Comparison of ENCODE assay signal across 25 cellular contexts in genomic region chr1:85660541-85660940, GRCh38. TPM values are rescaled to one million over a fixed set of nuclear protein-coding genes. Genes with fewer than 3 reads are reported as not detected.
DNase-seq lines count a peak whose midpoint lies in the region; ATAC-seq lines count a peak whose summit lies in the region.
"Had no signal": no experiment of that assay in that cellular context is flagged by ENCODE, and none has a peak within 500 bp of the region (broad histone marks: within the 10 kb centered on the region; RNA-seq: fewer than 3 reads in every experiment).

No MANE protein-coding gene starts in this region.

- no peaks in the 10 kb centered on the region for H3K27me3 ChIP-seq in adipocyte (replicated peaks; ENCODE audit: control insufficient read depth, insufficient read depth, low read length)
- H3K27me3 ChIP-seq: BE2C, SJCRH30 had no signal

- peak overlapping the region; percentile 13 for H3K9ac ChIP-seq in adipocyte (ENCODE audit: low read length)

- H3K36me3 ChIP-seq in adipocyte (ENCODE audit: control insufficient read depth, insufficient read depth, low read length, severe bottlenecking), result peaks cover 15% of the 10 kb centered on the region
- H3K36me3 ChIP-seq: BE2C, HAP-1 had no signal

- DNase-seq in adipocyte (ENCODE audit: low read depth), result no peak
- no peak for DNase-seq in GDM1 (lab: John Stamatoyannopoulos, UW)
- no peak for DNase-seq in activated naive CD4-positive, alpha-beta T cell treated with anti-CD3 and anti-CD28 coated beads for 36 hours
- no peak for DNase-seq in AG08395 (ENCODE audit: low spot score)
- DNase-seq in activated CD8-positive, alpha-beta memory T cell treated with anti-CD3 and anti-CD28 coated beads, Interleukin-2, amount 10 ng/mL, durations not matched to agents 7 days and 5 days, result no peak
- DNase-seq: BE2C; Calu3; CD8-positive, alpha-beta memory T cell; DMS153; HFFc6; IMR-90; KG1; MM.1S; NCI-H2029; NCI-H446; NCI-H524 treated with DMSO at 0.1 percent for 48 hours; NCI-H774; SJCRH30; T-helper 2 cell had no signal

- H3K36me3 Mint-ChIP-seq in activated naive CD4-positive, alpha-beta T cell treated with anti-CD3 and anti-CD28 coated beads for 36 hours (ENCODE audit: low read depth), result peaks cover 31% of the 10 kb centered on the region
- H3K36me3 Mint-ChIP-seq in activated CD8-positive, alpha-beta memory T cell treated with anti-CD3 and anti-CD28 coated beads, Interleukin-2, amount 10 ng/mL, durations not matched to agents 7 days and 5 days, result peaks cover 21% of the 10 kb centered on the region

- H3K4me3 Mint-ChIP-seq in activated naive CD4-positive, alpha-beta T cell treated with anti-CD3 and anti-CD28 coated beads for 36 hours, result no peak overlapping the region
- no peak overlapping the region for H3K4me3 Mint-ChIP-seq in activated CD8-positive, alpha-beta memory T cell treated with anti-CD3 and anti-CD28 coated beads, Interleukin-2, amount 10 ng/mL, durations not matched to agents 7 days and 5 days
- H3K4me3 Mint-ChIP-seq: CD14-positive monocyte; CD8-positive, alpha-beta memory T cell; GM23338; HFFc6 had no signal

- no peaks in the 10 kb centered on the region for H3K4me1 Mint-ChIP-seq in activated naive CD4-positive, alpha-beta T cell treated with anti-CD3 and anti-CD28 coated beads for 36 hours (ENCODE audit: low read depth)
- H3K4me1 Mint-ChIP-seq in activated CD8-positive, alpha-beta memory T cell treated with anti-CD3 and anti-CD28 coated beads, Interleukin-2, amount 10 ng/mL, durations not matched to agents 7 days and 5 days, result peaks cover 3% of the 10 kb centered on the region
- H3K4me1 Mint-ChIP-seq: CD14-positive monocyte, GM23338 had no signal

- no peaks in the 10 kb centered on the region for H3K27me3 Mint-ChIP-seq in activated naive CD4-positive, alpha-beta T cell treated with anti-CD3 and anti-CD28 coated beads for 36 hours (ENCODE audit: low read depth)
- H3K27me3 Mint-ChIP-seq in activated CD8-positive, alpha-beta memory T cell treated with anti-CD3 and anti-CD28 coated beads, Interleukin-2, amount 10 ng/mL, durations not matched to agents 7 days and 5 days, result no peaks in the 10 kb centered on the region
- H3K27me3 Mint-ChIP-seq: CD8-positive, alpha-beta memory T cell had no signal

- no peaks in the 10 kb centered on the region for H3K9me3 ChIP-seq in adipocyte (ENCODE audit: control insufficient read depth, low read length)
- H3K9me3 ChIP-seq: BE2C, HAP-1, SJCRH30 had no signal

- CTCF ChIA-PET in activated naive CD4-positive, alpha-beta T cell treated with anti-CD3 and anti-CD28 coated beads for 36 hours (lab: Charles Lee), result no interaction called here
- CTCF ChIA-PET in activated CD8-positive, alpha-beta memory T cell treated with anti-CD3 and anti-CD28 coated beads, Interleukin-2, amount 10 ng/mL, durations not matched to agents 7 days and 5 days (lab: Charles Lee), result interaction anchor here (1.3 kb wide), 1 partner anchor 48 kb away, joined by 4 read pairs; the partner anchor contains the start of gene ZNHIT6

- intact Hi-C loops in activated naive CD4-positive, alpha-beta T cell treated with anti-CD3 and anti-CD28 coated beads for 36 hours (cut with micrococcal nuclease), result no loop called here

- H3K4me3 ChIP-seq in adipocyte (ENCODE audit: low read length), result no peak overlapping the region
- H3K4me3 ChIP-seq: GM23338, HAP-1, SJCRH30 had no signal

- H3K9me3 Mint-ChIP-seq in activated naive CD4-positive, alpha-beta T cell treated with anti-CD3 and anti-CD28 coated beads for 36 hours, result no peaks in the 10 kb centered on the region
- no peaks in the 10 kb centered on the region for H3K9me3 Mint-ChIP-seq in activated CD8-positive, alpha-beta memory T cell treated with anti-CD3 and anti-CD28 coated beads, Interleukin-2, amount 10 ng/mL, durations not matched to agents 7 days and 5 days (ENCODE audit: low read depth)
- H3K9me3 Mint-ChIP-seq: CD14-positive monocyte; CD8-positive, alpha-beta memory T cell; GM23338; HFFc6 had no signal

- H3K4me1 ChIP-seq in adipocyte (ENCODE audit: control insufficient read depth, insufficient read depth, low read length), result peaks cover 29% of the 10 kb centered on the region
- H3K4me1 ChIP-seq: BE2C, HAP-1 had no signal

- ATAC-seq in GM21390 (IDR thresholded peaks at IDR 0.05; ENCODE audit: unreplicated experiment) (peak; percentile 47), HG03354 (IDR thresholded peaks at IDR 0.05; ENCODE audit: poor library complexity, severe bottlenecking, unreplicated experiment) (peak; percentile 48)
- no peak for ATAC-seq in activated CD8-positive, alpha-beta memory T cell treated with anti-CD3 and anti-CD28 coated beads, Interleukin-2, amount 10 ng/mL, durations not matched to agents 7 days and 5 days
- ATAC-seq: GM23338, Right ventricle myocardium inferior had no signal

- H3K27ac Mint-ChIP-seq in activated naive CD4-positive, alpha-beta T cell treated with anti-CD3 and anti-CD28 coated beads for 36 hours, result no peak overlapping the region
- no peak overlapping the region for H3K27ac Mint-ChIP-seq in activated CD8-positive, alpha-beta memory T cell treated with anti-CD3 and anti-CD28 coated beads, Interleukin-2, amount 10 ng/mL, durations not matched to agents 7 days and 5 days
- H3K27ac Mint-ChIP-seq: CD14-positive monocyte, GM23338, HFFc6 had no signal

RNA-seq across cellular contexts. Expression of gene ZNHIT6, which starts 47.7 kb away (rescaled TPM):
- 10 to 100 TPM; 19.8 to 19.9 TPM for total RNA-seq in activated naive CD4-positive, alpha-beta T cell treated with anti-CD3 and anti-CD28 coated beads for 36 hours
- total RNA-seq in activated CD8-positive, alpha-beta memory T cell treated with anti-CD3 and anti-CD28 coated beads, Interleukin-2, amount 10 ng/mL, durations not matched to agents 7 days and 5 days, result 10 to 100 TPM; 13.7 to 18.8 TPM
